13 cellular contexts compared by ENCODE assay signal in genomic region chr11:130162733-130163132, GRCh38. TPM values are rescaled to one million over a fixed set of nuclear protein-coding genes. Genes with fewer than 3 reads are reported as not detected.
DNase-seq lines count a peak whose midpoint lies in the region; ATAC-seq and TF ChIP-seq lines count a peak whose summit lies in the region.
"Had no signal": no experiment of that assay in that cellular context is flagged by ENCODE, and none has a peak within 500 bp of the region (broad histone marks: within the 10 kb centered on the region; RNA-seq: fewer than 3 reads in every experiment).

No MANE protein-coding gene starts in this region.

- H2AFZ ChIP-seq in SK-N-SH (ENCODE audit: low read depth), result no peak overlapping the region

- CTCF ChIA-PET in SK-N-SH (lab: Yijun Ruan, JAX), result interaction anchor here (0.9 to 1.5 kb wide), 4 partner anchors 10 to 21 kb away, joined by 3 to 4 read pairs (median 4); no protein-coding TSS in a partner anchor

- H3K4me3 ChIP-seq in epithelial cell of esophagus (ENCODE audit: low read length) (no peak overlapping the region), transverse colon (peak overlapping the region in 1 of 4 donors; percentile 79), SK-N-SH (ENCODE audit: low read depth in 2 of 2, low read length in 1 of 2) (no peak overlapping the region)

- no peak overlapping the region for H3K9ac ChIP-seq in SK-N-SH

- H3K79me2 ChIP-seq in SK-N-SH (ENCODE audit: insufficient read depth), result no peaks in the 10 kb centered on the region

- intact Hi-C loops in transverse colon (cut with DNase I; ENCODE audit: low total_unique reads), result no loop called here

- H3K27me3 ChIP-seq in transverse colon, result peaks cover 15% of the 10 kb centered on the region
- H3K27me3 ChIP-seq in SK-N-SH (ENCODE audit: insufficient read depth), result peaks cover 22% of the 10 kb centered on the region; the same call in 1 of the 2 replicates
- H3K27me3 ChIP-seq: pancreas had no signal

- H3K36me3 ChIP-seq in transverse colon (no peaks in the 10 kb centered on the region), SK-N-SH (replicated peaks in 1 of 2; ENCODE audit: control insufficient read depth in 1 of 2, insufficient read depth in 2 of 2, low read length in 1 of 2) (no peaks in the 10 kb centered on the region)
- H3K36me3 ChIP-seq: pancreas had no signal

- H3K27me3 Mint-ChIP-seq in activated naive CD8-positive, alpha-beta T cell treated with anti-CD3 and anti-CD28 coated beads, Interleukin-2, amount 50 U/mL, for 24 hours, result peaks cover 57% of the 10 kb centered on the region
- H3K27me3 Mint-ChIP-seq in activated naive CD8-positive, alpha-beta T cell treated with anti-CD3 and anti-CD28 coated beads for 36 hours, result peaks cover 71% of the 10 kb centered on the region

- peak; percentile 66 for ATAC-seq in activated naive CD8-positive, alpha-beta T cell treated with anti-CD3 and anti-CD28 coated beads, Interleukin-2, amount 50 U/mL, for 24 hours

- H3K36me3 Mint-ChIP-seq in activated naive CD8-positive, alpha-beta T cell treated with anti-CD3 and anti-CD28 coated beads, Interleukin-2, amount 50 U/mL, for 24 hours (ENCODE audit: low read depth), result no peaks in the 10 kb centered on the region
- H3K36me3 Mint-ChIP-seq in activated naive CD8-positive, alpha-beta T cell treated with anti-CD3 and anti-CD28 coated beads for 36 hours, result no peaks in the 10 kb centered on the region

- TF ChIP-seq CTCF in epithelial cell of esophagus (IDR thresholded peaks at IDR 0.05; ENCODE audit: insufficient read depth, low read depth, low read length, missing control alignments), result no peak
- no peak for TF ChIP-seq CTCF in transverse colon (IDR thresholded peaks at IDR 0.05)
- TF ChIP-seq CTCF in SK-N-SH (IDR thresholded peaks at IDR 0.05), result no peak

- H3K27ac Mint-ChIP-seq in activated naive CD8-positive, alpha-beta T cell treated with anti-CD3 and anti-CD28 coated beads, Interleukin-2, amount 50 U/mL, for 24 hours, result no peak overlapping the region
- H3K27ac Mint-ChIP-seq in activated naive CD8-positive, alpha-beta T cell treated with anti-CD3 and anti-CD28 coated beads for 36 hours, result no peak overlapping the region
- H3K27ac Mint-ChIP-seq: activated naive CD4-positive, alpha-beta T cell treated with anti-CD3 and anti-CD28 coated beads for 36 hours had no signal

- H3K4me1 ChIP-seq in transverse colon (peaks cover 4 to 74% (median 62%) of the 10 kb centered on the region in 4 donors), SK-N-SH (ENCODE audit: control insufficient read depth in 1 of 2, insufficient read depth in 2 of 2, low read depth in 1 of 2, low read length in 1 of 2) (peaks cover 3 to 6% of the 10 kb centered on the region in 2 experiments; a peak in 1 of 4 replicates)

- no peaks in the 10 kb centered on the region for H3K9me3 ChIP-seq in transverse colon
- H3K9me3 ChIP-seq in SK-N-SH, result no peaks in the 10 kb centered on the region
- H3K9me3 ChIP-seq: pancreas had no signal

- H3K27ac ChIP-seq in transverse colon (peak overlapping the region; percentile 84 to 96 (median 93)), SK-N-SH (ENCODE audit: low read depth in 2 of 2, low read length in 1 of 2) (no peak overlapping the region)

- no peaks in the 10 kb centered on the region for H3K9me2 ChIP-seq in SK-N-SH

- WGBS in transverse colon (ENCODE audit: low coverage in 1 of 2), 2 donors, result 41% methylated on average over 5 of the region's 5 CpGs; no CpG with 5 or more reads in 1 of the 2 donors
- WGBS in SK-N-SH (ENCODE audit: low lambda C conversion rate), result 80% methylated on average over 4 of the region's 5 CpGs

- no peak overlapping the region for H3K4me2 ChIP-seq in SK-N-SH

- H4K20me1 ChIP-seq in SK-N-SH (ENCODE audit: insufficient read depth), result no peaks in the 10 kb centered on the region

- peaks cover 19% of the 10 kb centered on the region for H3K4me1 Mint-ChIP-seq in activated naive CD8-positive, alpha-beta T cell treated with anti-CD3 and anti-CD28 coated beads, Interleukin-2, amount 50 U/mL, for 24 hours
- H3K4me1 Mint-ChIP-seq in activated naive CD8-positive, alpha-beta T cell treated with anti-CD3 and anti-CD28 coated beads for 36 hours, result peaks cover 5% of the 10 kb centered on the region

- no peak overlapping the region for H3K4me3 Mint-ChIP-seq in activated naive CD8-positive, alpha-beta T cell treated with anti-CD3 and anti-CD28 coated beads, Interleukin-2, amount 50 U/mL, for 24 hours
- no peak overlapping the region for H3K4me3 Mint-ChIP-seq in activated naive CD8-positive, alpha-beta T cell treated with anti-CD3 and anti-CD28 coated beads for 36 hours
- H3K4me3 Mint-ChIP-seq: activated naive CD4-positive, alpha-beta T cell treated with anti-CD3 and anti-CD28 coated beads for 36 hours had no signal

- no peak for TF ChIP-seq POLR2A in transverse colon (IDR thresholded peaks at IDR 0.05)

- TF ChIP-seq EP300 in transverse colon (IDR thresholded peaks at IDR 0.05; ENCODE audit: low read depth), result no peak
- no peak for TF ChIP-seq EP300 in SK-N-SH (IDR thresholded peaks at IDR 0.05; ENCODE audit: borderline replicate concordance in 1 of 2, low read depth in 1 of 2, low read length in 1 of 2)

- POLR2A ChIA-PET in SK-N-SH (lab: Yijun Ruan, JAX), result no interaction called here

- no peak for TF ChIP-seq RAD21 in SK-N-SH (IDR thresholded peaks at IDR 0.05; ENCODE audit: low read length)

- H3K9me3 Mint-ChIP-seq in activated naive CD8-positive, alpha-beta T cell treated with anti-CD3 and anti-CD28 coated beads, Interleukin-2, amount 50 U/mL, for 24 hours, result no peaks in the 10 kb centered on the region
- H3K9me3 Mint-ChIP-seq in activated naive CD8-positive, alpha-beta T cell treated with anti-CD3 and anti-CD28 coated beads for 36 hours, result no peaks in the 10 kb centered on the region
- H3K9me3 Mint-ChIP-seq: activated naive CD4-positive, alpha-beta T cell treated with anti-CD3 and anti-CD28 coated beads for 36 hours had no signal

- in situ Hi-C loops in transverse colon (cut with MboI; ENCODE audit: low pct_ligation_motif_present in 1 of 4, low pct_unique_long_range_greater_than_20kb in 1 of 4, low sequenced_read_pairs in 3 of 4), result no loop called here

- DNase-seq in activated naive CD8-positive, alpha-beta T cell treated with anti-CD3 and anti-CD28 coated beads, Interleukin-2, amount 50 U/mL, for 24 hours, result no peak
- no peak for DNase-seq in activated naive CD8-positive, alpha-beta T cell treated with anti-CD3 and anti-CD28 coated beads for 36 hours
- peak; percentile 70 for DNase-seq in NOMO-1 treated with DMSO at 0.1 percent for 48 hours (lab: John Stamatoyannopoulos, UW; ENCODE audit: unreplicated experiment)
- peak; percentile 89 for DNase-seq in epithelial cell of esophagus (ENCODE audit: low read depth)
- DNase-seq in transverse colon, result peak; percentile 68
- no peak for DNase-seq in cortex of kidney (lab: John Stamatoyannopoulos, UW)
- no peak for DNase-seq in SK-N-SH
- no peak for DNase-seq in ecto neural progenitor cell (ENCODE audit: low spot score)
- DNase-seq: activated naive CD4-positive, alpha-beta T cell treated with anti-CD3 and anti-CD28 coated beads for 36 hours; islet precursor cell; NCI-H2107; pancreas; T-helper 9 cell had no signal

- H3F3A ChIP-seq in SK-N-SH (replicated peaks; ENCODE audit: insufficient read depth), result no peaks in the 10 kb centered on the region

TF ChIP-seq in SK-N-SH, 30 proteins besides CTCF, POLR2A, EP300 and RAD21 (continues in another document):
- TF ChIP-seq YY1 (IDR thresholded peaks at IDR 0.05; ENCODE audit: low read depth) (no peak), MEF2A (IDR thresholded peaks at IDR 0.05; ENCODE audit: borderline replicate concordance, low read depth) (no peak), NRF1 (IDR thresholded peaks at IDR 0.05; ENCODE audit: low read depth, low read length) (no peak), RXRA (IDR thresholded peaks at IDR 0.05; ENCODE audit: borderline replicate concordance, low read depth) (no peak), FOXM1 (IDR thresholded peaks at IDR 0.05; ENCODE audit: low read depth) (no peak), USF1 (IDR thresholded peaks at IDR 0.05; ENCODE audit: borderline replicate concordance, low read depth) (no peak), SIN3A (IDR thresholded peaks at IDR 0.05; ENCODE audit: borderline replicate concordance, low read depth, low read length) (no peak), ELF1 (IDR thresholded peaks at IDR 0.05) (no peak), TCF12 (IDR thresholded peaks at IDR 0.05) (no peak)

RNA-seq across cellular contexts. Expression of gene ST14, which starts 3.2 kb away (rescaled TPM):
- under 1 TPM; 0.14 to 0.48 TPM for total RNA-seq in activated naive CD8-positive, alpha-beta T cell treated with anti-CD3 and anti-CD28 coated beads for 36 hours
- 100 to 1,000 TPM; 335 to 641 (median 446) TPM for total RNA-seq in transverse colon
- polyA plus RNA-seq in SK-N-SH (2012; rRNA removed), result not detected in 2 replicates
- 0.01 TPM in 1 of 2 replicates, not detected in the other for polyA plus RNA-seq in SK-N-SH (2012; cell fraction: cytosol; rRNA removed)
- polyA plus RNA-seq in SK-N-SH (2012; cell fraction: nucleus; rRNA removed), result not detected in 2 replicates
- total RNA-seq: activated naive CD4-positive, alpha-beta T cell treated with anti-CD3 and anti-CD28 coated beads for 36 hours had no signal

Comparison
In these comparisons a context has a peak if more than half of its experiments do, and no peak if none do; other contexts are left out.
1. DNase-seq: peak in NOMO-1 treated with DMSO at 0.1 percent for 48 hours (single experiment), epithelial cell of esophagus (single experiment) and transverse colon (single experiment); none in activated naive CD8-positive, alpha-beta T cell treated with anti-CD3 and anti-CD28 coated beads, Interleukin-2, amount 50 U/mL, for 24 hours (single experiment), activated naive CD8-positive, alpha-beta T cell treated with anti-CD3 and anti-CD28 coated beads for 36 hours (single experiment), cortex of kidney (single experiment), SK-N-SH (single experiment) and ecto neural progenitor cell (single experiment).
2. H3K27ac ChIP-seq: peak in transverse colon (4 of 4); none in SK-N-SH (0 of 2).
3. RNA of gene ST14, which starts 3.2 kb away (total RNA-seq): 335 to 641 TPM in transverse colon; 0.14 to 0.48 TPM in activated naive CD8-positive, alpha-beta T cell treated with anti-CD3 and anti-CD28 coated beads for 36 hours; every median in the first group is over 100 times any median in the second.